14 cellular contexts compared by ENCODE assay signal in the genomic region with DNA sequence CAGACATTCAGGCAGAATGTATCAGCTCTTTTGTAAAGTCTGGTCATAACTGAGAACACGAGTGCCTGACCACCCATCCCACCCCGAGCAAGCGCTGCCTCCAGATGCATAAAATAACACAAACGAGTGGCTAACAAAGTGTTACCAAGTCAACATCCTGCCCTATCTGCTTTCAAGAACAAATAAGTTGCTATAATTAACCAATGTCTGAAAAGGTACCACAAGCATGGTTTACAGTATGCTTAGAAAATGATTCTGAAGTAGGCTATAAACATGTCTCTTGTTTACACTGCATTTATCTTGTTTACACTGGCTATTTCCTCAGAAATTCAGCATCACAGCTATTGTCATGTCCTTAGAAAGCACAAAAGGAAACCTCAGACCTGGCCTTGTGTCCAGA. TPM values are rescaled to one million over a fixed set of nuclear protein-coding genes. Genes with fewer than 3 reads are reported as not detected.
A peak's percentile ranks its signal among the peaks of the same experiment; 100 is the strongest.
DNase-seq lines count a peak whose midpoint lies in the region; ATAC-seq and TF ChIP-seq lines count a peak whose summit lies in the region.
"Had no signal": no experiment of that assay in that cellular context is flagged by ENCODE, and none has a peak within 500 bp of the region (broad histone marks: within the 10 kb centered on the region; RNA-seq: fewer than 3 reads in every experiment).

No MANE protein-coding gene starts in this region.

- H3K4me3 Mint-ChIP-seq in CD8-positive, alpha-beta T cell = no peak overlapping the region
- H3K4me3 Mint-ChIP-seq in immature natural killer cell = peak overlapping the region; percentile 72 to 88 (median 80)

- no peaks in the 10 kb centered on the region for H3K9me3 ChIP-seq in CD8-positive, alpha-beta T cell (ENCODE audit: low read length)
- H3K9me3 ChIP-seq: BE2C had no signal

- H3K4me1 Mint-ChIP-seq in CD8-positive, alpha-beta T cell (ENCODE audit: low read depth) = peaks cover 40% of the 10 kb centered on the region
- peaks cover 90 to 98% of the 10 kb centered on the region in 2 donors for H3K4me1 Mint-ChIP-seq in immature natural killer cell

- no peak for DNase-seq in CD8-positive, alpha-beta T cell
- DNase-seq in NCI-H345 treated with DMSO at 0.1 percent for 48 hours (lab: John Stamatoyannopoulos, UW; ENCODE audit: unreplicated experiment) (peak; percentile 84), immature natural killer cell (peak; percentile 80 to 84 (median 83)), SKM-1 treated with dmso at 0.1 percent for 144 hours (lab: John Stamatoyannopoulos, UW; ENCODE audit: unreplicated experiment) (no peak), AG20443 (ENCODE audit: low spot score) (no peak)
- DNase-seq: activated CD4-positive, alpha-beta T cell treated with anti-CD3 and anti-CD28 coated beads, Interleukin-2, amount 50 U/mL, for 48 hours; BE2C; mammary epithelial cell; NCI-H1048 had no signal

- peak overlapping the region; percentile 85 for H3K27ac Mint-ChIP-seq in CD8-positive, alpha-beta T cell
- H3K27ac Mint-ChIP-seq in immature natural killer cell = peak overlapping the region; percentile 96 to 99 (median 98)

- no peaks in the 10 kb centered on the region for H3K36me3 Mint-ChIP-seq in CD8-positive, alpha-beta T cell
- peaks cover 5 to 8% (median 7%) of the 10 kb centered on the region in 3 donors for H3K36me3 Mint-ChIP-seq in immature natural killer cell
- H3K36me3 Mint-ChIP-seq: activated naive CD4-positive, alpha-beta T cell treated with anti-CD3 and anti-CD28 coated beads, Interleukin-2, amount 50 U/mL, for 72 hours had no signal

- ATAC-seq in CD8-positive, alpha-beta T cell = peak; percentile 45
- ATAC-seq in HG03175 (IDR thresholded peaks at IDR 0.05; ENCODE audit: unreplicated experiment) (peak; percentile 37), GM18517 (IDR thresholded peaks at IDR 0.05; ENCODE audit: unreplicated experiment) (no peak), HG03378 (IDR thresholded peaks at IDR 0.05; ENCODE audit: unreplicated experiment) (no peak)

- no peak for TF ChIP-seq CTCF in CD8-positive, alpha-beta T cell (IDR thresholded peaks at IDR 0.05)

- peak overlapping the region; percentile 31 for H3K27ac ChIP-seq in CD8-positive, alpha-beta T cell (ENCODE audit: low read depth, low read length)
- H3K27ac ChIP-seq: SK-N-MC had no signal

- POLR2A ChIA-PET in CD8-positive, alpha-beta T cell (lab: Charles Lee) = interaction anchor here (1.8 kb wide), 1 partner anchor 48 kb away, joined by 4 read pairs; no protein-coding TSS in a partner anchor

- CTCF ChIA-PET in CD8-positive, alpha-beta T cell (lab: Charles Lee) = interaction anchor here (2.0 kb wide), 1 partner anchor 46 kb away, joined by 4 read pairs; no protein-coding TSS in a partner anchor

- peaks cover 25% of the 10 kb centered on the region for H3K4me1 ChIP-seq in CD8-positive, alpha-beta T cell (ENCODE audit: insufficient read depth, low read length)
- H3K4me1 ChIP-seq: BE2C had no signal

- no peaks in the 10 kb centered on the region for H3K36me3 ChIP-seq in CD8-positive, alpha-beta T cell (ENCODE audit: insufficient read depth, low read length)
- H3K36me3 ChIP-seq: BE2C had no signal

- no peaks in the 10 kb centered on the region for H3K27me3 Mint-ChIP-seq in CD8-positive, alpha-beta T cell (ENCODE audit: low read depth)
- peaks cover 19 to 31% (median 25%) of the 10 kb centered on the region in 3 donors for H3K27me3 Mint-ChIP-seq in immature natural killer cell (ENCODE audit: low read depth in 3 of 3)

- H3K4me3 ChIP-seq in CD8-positive, alpha-beta T cell (ENCODE audit: low read depth, low read length) = no peak overlapping the region
- H3K4me3 ChIP-seq: SK-N-MC had no signal

- H3K27me3 ChIP-seq in CD8-positive, alpha-beta T cell (ENCODE audit: insufficient read depth, low read length) = no peaks in the 10 kb centered on the region
- H3K27me3 ChIP-seq: BE2C had no signal

- intact Hi-C loops in CD8-positive, alpha-beta T cell (cut with DNase I, micrococcal nuclease) = loop anchor here in 1 of 2 experiments (2.0 kb wide), 1 partner anchor 18 kb away; no protein-coding TSS in a partner anchor

- no peaks in the 10 kb centered on the region for H3K9me3 Mint-ChIP-seq in CD8-positive, alpha-beta T cell
- no peaks in the 10 kb centered on the region for H3K9me3 Mint-ChIP-seq in immature natural killer cell
- H3K9me3 Mint-ChIP-seq: activated naive CD4-positive, alpha-beta T cell treated with anti-CD3 and anti-CD28 coated beads, Interleukin-2, amount 50 U/mL, for 72 hours had no signal

RNA-seq across cellular contexts. Expression of a gene that starts 49.5 kb away (rescaled TPM):
- 1 to 10 TPM; 5.6 to 5.7 TPM for total RNA-seq in CD8-positive, alpha-beta T cell
- 100 to 1,000 TPM in 1 of 3 donors, 10 to 100 TPM in 2; 87.4 to 186 (median 98.3) TPM for polyA plus RNA-seq in immature natural killer cell
- polyA plus RNA-seq: mammary epithelial cell had no signal

Comparison
In these comparisons a context has a peak if more than half of its experiments do, and no peak if none do; other contexts are left out.
1. ATAC-seq: peak in CD8-positive, alpha-beta T cell (single experiment) and HG03175 (single experiment); none in GM18517 (single experiment) and HG03378 (single experiment).
2. DNase-seq: peak in NCI-H345 treated with DMSO at 0.1 percent for 48 hours (single experiment) and immature natural killer cell (3 of 3); none in CD8-positive, alpha-beta T cell (0 of 7), SKM-1 treated with dmso at 0.1 percent for 144 hours (single experiment) and AG20443 (single experiment).